ENCODE assay signal across 1 cellular context in genomic region chr17:82696916-82697807, GRCh38.
TF ChIP-seq lines count a peak whose summit lies in the region.

No MANE protein-coding gene starts in this region.

TF ChIP-seq in endothelial cell of umbilical vein, 7 proteins besides CTCF, POLR2A, EP300 and RAD21:
- TF ChIP-seq EZH2 (IDR thresholded peaks at IDR 0.05; ENCODE audit: borderline replicate concordance, low read depth, low read length, severe bottlenecking), result peak; percentile 62
- no peak for TF ChIP-seq POLR2AphosphoS5 (IDR thresholded peaks at IDR 0.05; ENCODE audit: insufficient read depth, low read depth, low read length)
